Comparison of ENCODE assay signal across 8 cellular contexts in the genomic region with DNA sequence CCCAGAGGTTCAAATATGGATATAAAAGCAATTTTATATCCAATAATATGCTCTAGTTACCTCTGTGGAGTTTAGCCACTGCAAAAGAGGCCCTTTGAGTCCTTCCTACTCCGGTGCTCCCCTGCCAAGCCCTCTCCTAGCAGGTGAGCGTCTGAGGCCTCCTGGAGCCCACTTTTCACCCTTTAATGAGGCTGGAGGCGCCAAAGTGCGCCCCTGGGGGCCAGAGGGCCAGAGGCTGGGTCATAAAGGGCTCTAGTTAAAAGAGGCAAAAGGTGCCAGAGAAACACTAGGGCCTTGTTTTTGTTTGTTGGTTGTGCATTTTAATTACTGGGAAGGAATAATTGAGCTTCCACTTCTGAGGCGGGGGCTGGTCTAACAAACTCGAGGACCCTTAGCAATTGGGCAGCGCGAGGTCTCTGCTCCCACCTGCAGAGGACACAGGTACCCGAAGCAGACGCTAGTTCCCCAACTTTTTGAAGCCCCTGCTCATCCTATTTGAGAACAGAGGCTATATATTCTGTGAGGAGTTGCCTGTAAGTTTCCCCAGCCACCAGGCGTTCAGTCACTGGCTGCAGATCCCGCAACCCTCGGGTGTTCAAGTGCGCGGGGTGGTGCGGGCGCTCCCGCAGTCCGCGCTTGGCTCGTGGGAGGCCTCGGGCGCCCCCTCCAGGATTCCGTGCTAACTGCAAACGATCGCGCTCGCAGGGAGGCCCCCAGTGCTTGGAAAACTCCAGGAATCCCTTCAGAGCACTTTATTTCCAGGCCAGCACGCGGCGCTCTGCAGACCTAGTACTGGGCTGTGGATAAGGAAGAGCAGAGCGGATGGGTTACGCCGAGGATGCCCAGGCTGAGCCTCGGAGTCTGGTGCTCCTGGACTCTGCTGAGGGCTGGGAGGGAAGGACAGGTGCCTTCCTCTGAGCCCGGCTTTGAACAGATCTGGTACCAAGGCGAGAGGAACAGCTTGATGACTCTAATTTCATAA. TPM values are rescaled to one million over a fixed set of nuclear protein-coding genes. Genes with fewer than 3 reads are reported as not detected.
DNase-seq lines count a peak whose midpoint lies in the region; ATAC-seq and TF ChIP-seq lines count a peak whose summit lies in the region.

No MANE protein-coding gene starts in this region.

- no peak overlapping the region for H3K4me3 ChIP-seq in GM12864 (ENCODE audit: low read depth, low read length)

- no peak for DNase-seq in GM12864 (ENCODE audit: low read depth)
- peak; percentile 82 for DNase-seq in HuH-7 (ENCODE audit: low spot score)
- peak; percentile 14 for DNase-seq in SW480 (ENCODE audit: low spot score)
- peak; percentile 91 for DNase-seq in dermis blood vessel endothelial cell
- DNase-seq in left lobe of liver (ENCODE audit: low spot score), result peak; percentile 77
- peak; percentile 21 to 54 for DNase-seq in stimulated activated CD4-positive, alpha-beta T cell treated with anti-CD3 and anti-CD28 coated beads, Interleukin-4, amount 100 ng/mL, for 48 hours (ENCODE audit: low read depth in 2 of 2)
- DNase-seq in A172 (ENCODE audit: low spot score), result no peak

- ATAC-seq in GM21825 (IDR thresholded peaks at IDR 0.05; ENCODE audit: unreplicated experiment) (peak; percentile 94), left lobe of liver (peak; percentile 99)

- peak; percentile 67 for TF ChIP-seq CTCF in GM12864 (IDR thresholded peaks at IDR 0.05; ENCODE audit: low read depth, low read length, missing control alignments)

RNA-seq across cellular contexts. Expression of a gene that starts 14.1 kb away (rescaled TPM):
- not detected in 2 replicates for total RNA-seq in dermis blood vessel endothelial cell
- total RNA-seq in left lobe of liver, result not detected
- not detected in 2 replicates for total RNA-seq in A172 (2014; rRNA removed; shearing (Covaris generic))

RNA-seq across cellular contexts. Expression of a gene that starts 48.1 kb away (rescaled TPM):
- total RNA-seq in dermis blood vessel endothelial cell, result 1.3 and 1.5 TPM in 2 replicates
- total RNA-seq in left lobe of liver, result 4.7 TPM
- 4.4 and 7.3 TPM in 2 replicates for total RNA-seq in A172 (2014; rRNA removed; shearing (Covaris generic))

Comparison
In these comparisons a context has a peak if more than half of its experiments do, and no peak if none do; other contexts are left out.
1. DNase-seq: peak in HuH-7 (single experiment), SW480 (single experiment), dermis blood vessel endothelial cell (single experiment), left lobe of liver (single experiment) and stimulated activated CD4-positive, alpha-beta T cell treated with anti-CD3 and anti-CD28 coated beads, Interleukin-4, amount 100 ng/mL, for 48 hours (2 of 2); none in GM12864 (single experiment) and A172 (single experiment).